11 cellular contexts compared by ENCODE assay signal in the genomic region with DNA sequence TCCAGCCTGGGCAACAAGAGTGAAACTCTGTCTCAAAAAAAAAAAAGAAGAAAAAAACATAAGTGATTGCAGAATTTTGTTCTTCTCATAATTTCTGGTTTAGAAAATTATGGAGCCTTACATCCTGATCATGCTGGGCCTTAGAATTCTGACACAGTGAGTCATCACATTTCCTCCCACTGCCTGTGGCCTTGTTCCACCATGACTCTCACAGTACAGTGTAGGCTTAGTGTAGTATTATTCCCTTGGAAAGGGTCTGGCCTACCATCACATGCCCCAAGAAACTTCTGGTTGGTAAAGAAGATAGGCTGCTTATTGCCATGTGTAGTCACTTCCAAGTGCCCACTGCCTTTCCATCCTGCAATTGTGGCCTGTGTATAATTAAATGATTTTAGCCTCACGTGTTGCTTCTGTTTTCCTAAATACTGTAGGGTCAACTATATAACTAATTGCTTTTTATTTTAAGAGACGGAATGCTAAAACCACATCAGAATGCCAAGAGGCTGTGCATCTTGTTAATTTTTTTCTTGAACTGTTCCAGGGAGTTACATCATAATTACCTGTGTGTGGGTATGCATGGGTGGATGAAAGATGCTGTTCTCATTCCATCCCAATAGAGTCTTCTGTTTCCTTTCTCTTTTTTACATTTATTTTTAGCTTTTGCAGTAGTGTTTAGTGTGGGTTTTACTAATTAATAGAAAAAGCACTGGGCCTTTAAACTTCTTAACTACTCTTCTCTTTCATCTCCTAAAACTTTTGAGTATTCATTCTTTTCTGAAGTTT. TPM values are rescaled to one million over a fixed set of nuclear protein-coding genes. Genes with fewer than 3 reads are reported as not detected.
DNase-seq lines count a peak whose midpoint lies in the region; ATAC-seq and TF ChIP-seq lines count a peak whose summit lies in the region.
"Had no signal": no experiment of that assay in that cellular context is flagged by ENCODE, and none has a peak within 500 bp of the region (broad histone marks: within the 10 kb centered on the region; RNA-seq: fewer than 3 reads in every experiment).

No MANE protein-coding gene starts in this region.

- peak overlapping the region; percentile 88 for H3K27ac Mint-ChIP-seq in activated T-cell treated with anti-CD3 and anti-CD28 coated beads, Interleukin-2, amount 50 U/mL, for 24 hours
- peak overlapping the region; percentile 84 to 92 for H3K27ac Mint-ChIP-seq in stimulated activated naive CD8-positive, alpha-beta T cell treated with anti-CD3 and anti-CD28 coated beads, Interleukin-15, amount 100 ng/mL, for 72 hours
- H3K27ac Mint-ChIP-seq in T-helper 17 cell: no peak overlapping the region
- H3K27ac Mint-ChIP-seq: neural progenitor cell had no signal

- no peak overlapping the region for H3K4me3 ChIP-seq in fibroblast of mammary gland (ENCODE audit: control insufficient read depth, low read depth, low read length)
- H3K4me3 ChIP-seq: body of pancreas, neural progenitor cell had no signal

- no peak for TF ChIP-seq CTCF in fibroblast of mammary gland (conservative IDR thresholded peaks at IDR 0.05; ENCODE audit: control insufficient read depth, insufficient read depth, low read depth, low read length)

- no peak for DNase-seq in activated T-cell treated with anti-CD3 and anti-CD28 coated beads, Interleukin-2, amount 50 U/mL, for 24 hours
- DNase-seq in activated T-cell treated with anti-CD3 and anti-CD28 coated beads, Interleukin-2, amount 50 U/mL, for 1 hour: no peak
- peak; percentile 8 to 68 for DNase-seq in SW 1271 (lab: John Stamatoyannopoulos, UW)
- DNase-seq in fibroblast of mammary gland (ENCODE audit: low read depth): peak; percentile 91
- no peak for DNase-seq in stimulated activated naive CD8-positive, alpha-beta T cell treated with anti-CD3 and anti-CD28 coated beads, Interleukin-15, amount 100 ng/mL, for 72 hours
- DNase-seq in T-helper 17 cell: no peak
- DNase-seq: NCI-H526 treated with DMSO at 0.1 percent for 48 hours had no signal

- peak; percentile 70 for ATAC-seq in stimulated activated naive CD8-positive, alpha-beta T cell treated with anti-CD3 and anti-CD28 coated beads, Interleukin-15, amount 100 ng/mL, for 72 hours
- ATAC-seq in T-helper 17 cell: no peak
- no peak for ATAC-seq in GM21526 (IDR thresholded peaks at IDR 0.05; ENCODE audit: low FRiP score, unreplicated experiment)
- no peak for ATAC-seq in GM18861 (IDR thresholded peaks at IDR 0.05; ENCODE audit: unreplicated experiment)
- ATAC-seq: body of pancreas had no signal

- no peaks in the 10 kb centered on the region for H3K9me3 Mint-ChIP-seq in activated T-cell treated with anti-CD3 and anti-CD28 coated beads, Interleukin-2, amount 50 U/mL, for 24 hours
- H3K9me3 Mint-ChIP-seq in stimulated activated naive CD8-positive, alpha-beta T cell treated with anti-CD3 and anti-CD28 coated beads, Interleukin-15, amount 100 ng/mL, for 72 hours: no peaks in the 10 kb centered on the region
- H3K9me3 Mint-ChIP-seq: neural progenitor cell had no signal

- H3K4me3 Mint-ChIP-seq in activated T-cell treated with anti-CD3 and anti-CD28 coated beads, Interleukin-2, amount 50 U/mL, for 24 hours: no peak overlapping the region
- H3K4me3 Mint-ChIP-seq in stimulated activated naive CD8-positive, alpha-beta T cell treated with anti-CD3 and anti-CD28 coated beads, Interleukin-15, amount 100 ng/mL, for 72 hours: peak overlapping the region in 1 of 2 donors; percentile 19
- no peak overlapping the region for H3K4me3 Mint-ChIP-seq in T-helper 17 cell
- H3K4me3 Mint-ChIP-seq: neural progenitor cell had no signal

- H3K27me3 Mint-ChIP-seq in activated T-cell treated with anti-CD3 and anti-CD28 coated beads, Interleukin-2, amount 50 U/mL, for 24 hours: no peaks in the 10 kb centered on the region
- H3K27me3 Mint-ChIP-seq in stimulated activated naive CD8-positive, alpha-beta T cell treated with anti-CD3 and anti-CD28 coated beads, Interleukin-15, amount 100 ng/mL, for 72 hours: no peaks in the 10 kb centered on the region
- no peaks in the 10 kb centered on the region for H3K27me3 Mint-ChIP-seq in T-helper 17 cell

- H3K36me3 Mint-ChIP-seq in activated T-cell treated with anti-CD3 and anti-CD28 coated beads, Interleukin-2, amount 50 U/mL, for 24 hours (ENCODE audit: low read depth): peaks cover 90% of the 10 kb centered on the region
- no peaks in the 10 kb centered on the region for H3K36me3 Mint-ChIP-seq in T-helper 17 cell (ENCODE audit: low read depth)

- peaks cover 19% of the 10 kb centered on the region for H3K4me1 Mint-ChIP-seq in activated T-cell treated with anti-CD3 and anti-CD28 coated beads, Interleukin-2, amount 50 U/mL, for 24 hours (ENCODE audit: low read depth)
- H3K4me1 Mint-ChIP-seq in stimulated activated naive CD8-positive, alpha-beta T cell treated with anti-CD3 and anti-CD28 coated beads, Interleukin-15, amount 100 ng/mL, for 72 hours: peaks cover 52% of the 10 kb centered on the region
- peaks cover 3% of the 10 kb centered on the region for H3K4me1 Mint-ChIP-seq in T-helper 17 cell

- H3K9me3 ChIP-seq in T-helper 17 cell (ENCODE audit: control insufficient read depth, low read length, poor library complexity, severe bottlenecking): no peaks in the 10 kb centered on the region
- H3K9me3 ChIP-seq: body of pancreas had no signal

RNA-seq across cellular contexts. Expression of a gene that starts 25.9 kb away (rescaled TPM):
- 10 to 100 TPM; 19.9 to 26.1 TPM for total RNA-seq in T-helper 17 cell

RNA-seq across cellular contexts. Expression of a gene that starts 26.2 kb away (rescaled TPM):
- total RNA-seq in T-helper 17 cell: 10 to 100 TPM; 84.8 to 92.2 TPM

RNA-seq across cellular contexts. Expression of a gene that starts 42.5 kb away (rescaled TPM):
- 10 to 100 TPM; 47.2 to 60.9 TPM for total RNA-seq in T-helper 17 cell

RNA-seq across cellular contexts. Expression of a gene that starts 51.9 kb away (rescaled TPM):
- total RNA-seq in T-helper 17 cell: 100 to 1,000 TPM in 1 of 2 donors, 10 to 100 TPM in 1; 64.8 to 102 TPM

Comparison
In these comparisons a context has a peak if more than half of its experiments do, and no peak if none do; other contexts are left out.
1. DNase-seq: peak in SW 1271 (2 of 2) and fibroblast of mammary gland (single experiment); none in activated T-cell treated with anti-CD3 and anti-CD28 coated beads, Interleukin-2, amount 50 U/mL, for 24 hours (single experiment), activated T-cell treated with anti-CD3 and anti-CD28 coated beads, Interleukin-2, amount 50 U/mL, for 1 hour (single experiment), stimulated activated naive CD8-positive, alpha-beta T cell treated with anti-CD3 and anti-CD28 coated beads, Interleukin-15, amount 100 ng/mL, for 72 hours (0 of 2) and T-helper 17 cell (0 of 3).